8 cellular contexts compared by ENCODE assay signal in the genomic region with DNA sequence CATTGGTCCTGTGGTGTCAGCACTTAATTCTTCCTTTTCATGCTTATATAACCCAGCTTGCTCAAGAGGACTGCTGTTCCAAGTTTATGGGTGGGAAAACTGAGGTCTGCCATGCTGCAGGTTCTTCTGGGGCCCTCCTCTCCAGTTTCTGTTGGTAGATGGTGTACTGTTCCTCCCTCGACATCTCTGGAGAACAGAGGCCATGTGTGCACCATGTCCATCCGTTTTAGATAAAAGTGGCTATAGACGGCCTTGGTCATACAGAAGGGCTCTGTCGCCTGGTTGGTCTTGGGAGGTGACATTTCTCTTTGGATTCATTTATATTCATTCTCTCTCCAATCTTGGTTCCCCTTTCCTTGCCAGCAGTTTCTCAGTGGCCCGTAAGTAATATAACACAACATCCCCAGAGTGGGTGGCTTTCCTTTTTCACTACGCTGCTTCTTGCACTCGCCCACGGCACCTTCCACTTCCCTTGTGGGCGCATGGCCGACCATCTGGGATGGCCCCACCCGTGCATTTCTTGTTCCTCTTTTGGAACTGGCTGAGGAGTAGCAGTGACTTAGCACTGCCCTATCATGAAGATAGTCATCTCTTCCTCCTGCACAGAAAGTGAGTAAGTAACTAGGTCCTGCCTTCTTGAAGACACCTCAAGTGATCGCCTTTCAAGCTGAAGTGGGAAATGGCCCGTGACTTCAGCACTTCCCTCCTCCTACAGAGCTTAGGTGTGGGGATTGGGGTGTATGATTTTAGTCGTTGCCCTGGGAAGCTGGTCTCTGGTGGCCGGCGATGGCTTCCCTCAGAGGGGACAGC.
DNase-seq lines count a peak whose midpoint lies in the region; ATAC-seq, FAIRE-seq and TF ChIP-seq lines count a peak whose summit lies in the region.

No MANE protein-coding gene starts in this region.

- no peak overlapping the region for H3K4me3 Mint-ChIP-seq in central memory CD8-positive, alpha-beta T cell
- no peak overlapping the region for H3K4me3 Mint-ChIP-seq in endodermal cell

- 80 to 85% methylated on average over 16 of the region's 16 CpGs for WGBS in pancreas, 2 donors
- 91 to 94% methylated on average over 10 to 15 of the region's 16 CpGs for WGBS in endodermal cell (ENCODE audit: insufficient coverage in 1 of 2, insufficient read length in 1 of 2), 2 experiments

- intact Hi-C loops in pancreas (cut with DNase I): no loop called here

- H3K27me3 ChIP-seq in pancreas: no peaks in the 10 kb centered on the region
- no peaks in the 10 kb centered on the region for H3K27me3 ChIP-seq in endodermal cell (ENCODE audit: control insufficient read depth, insufficient read depth, low read length, poor library complexity, severe bottlenecking)

- peak; percentile 93 for ATAC-seq in GM21360 (IDR thresholded peaks at IDR 0.05; ENCODE audit: unreplicated experiment)
- ATAC-seq in HG03565 (IDR thresholded peaks at IDR 0.05; ENCODE audit: unreplicated experiment): peak; percentile 96
- ATAC-seq in central memory CD8-positive, alpha-beta T cell (replicated peaks; ENCODE audit: extremely low read depth, poor library complexity, severe bottlenecking): peak; percentile 68
- peak in 2 of 4 donors; percentile 47 to 58 for ATAC-seq in pancreas

- peaks cover 14 to 35% (median 29%) of the 10 kb centered on the region in 3 donors for H3K4me1 ChIP-seq in pancreas
- H3K4me1 ChIP-seq in endodermal cell (ENCODE audit: control insufficient read depth, insufficient read depth, low read length): no peaks in the 10 kb centered on the region

- H3K9me3 Mint-ChIP-seq in central memory CD8-positive, alpha-beta T cell: no peaks in the 10 kb centered on the region
- H3K9me3 Mint-ChIP-seq in endodermal cell: no peaks in the 10 kb centered on the region

- no peak for FAIRE-seq in pancreas (lab: Jason Lieb, UNC)

- DNase-seq in GM12864 (ENCODE audit: low read depth): peak; percentile 91
- DNase-seq in central memory CD8-positive, alpha-beta T cell (ENCODE audit: low spot score in 2 of 2): no peak
- peak in 1 of 6 donors; percentile 66 for DNase-seq in pancreas
- DNase-seq in NCI-H1105 treated with DMSO at 0.1 percent for 48 hours (lab: John Stamatoyannopoulos, UW): no peak
- no peak for DNase-seq in endodermal cell
- no peak for DNase-seq in SW 1271 (lab: John Stamatoyannopoulos, UW)

- peaks cover 9% of the 10 kb centered on the region for H3K36me3 Mint-ChIP-seq in central memory CD8-positive, alpha-beta T cell (ENCODE audit: insufficient read depth)
- H3K36me3 Mint-ChIP-seq in endodermal cell (ENCODE audit: low read depth): peaks cover 34% of the 10 kb centered on the region

- H3K9me3 ChIP-seq in pancreas: no peaks in the 10 kb centered on the region
- no peaks in the 10 kb centered on the region for H3K9me3 ChIP-seq in endodermal cell (ENCODE audit: control insufficient read depth, low read length)

- H3K27ac Mint-ChIP-seq in central memory CD8-positive, alpha-beta T cell (ENCODE audit: low read depth): peak overlapping the region; percentile 42
- H3K27ac Mint-ChIP-seq in endodermal cell: no peak overlapping the region

- H3K27me3 Mint-ChIP-seq in central memory CD8-positive, alpha-beta T cell: no peaks in the 10 kb centered on the region
- no peaks in the 10 kb centered on the region for H3K27me3 Mint-ChIP-seq in endodermal cell (ENCODE audit: insufficient read depth)

- TF ChIP-seq CTCF in GM12864 (IDR thresholded peaks at IDR 0.05; ENCODE audit: low read depth, low read length, missing control alignments) (no peak), pancreas (IDR thresholded peaks at IDR 0.05) (no peak), endodermal cell (conservative IDR thresholded peaks at IDR 0.05) (no peak)

- H3K36me3 ChIP-seq in pancreas (no peaks in the 10 kb centered on the region), endodermal cell (ENCODE audit: control insufficient read depth, insufficient read depth, low read length) (peaks cover 71% of the 10 kb centered on the region)

- H3K4me3 ChIP-seq in GM12864 (ENCODE audit: low read depth, low read length): no peak overlapping the region
- H3K4me3 ChIP-seq in pancreas: peak overlapping the region in 1 of 4 donors; percentile 11
- no peak overlapping the region for H3K4me3 ChIP-seq in endodermal cell (ENCODE audit: low read length)

- no peak overlapping the region for H3K9ac ChIP-seq in endodermal cell (ENCODE audit: extremely low read depth, low read length, poor library complexity, severe bottlenecking)

- H3K27ac ChIP-seq in pancreas (peak overlapping the region; percentile 9 to 88 (median 72)), endodermal cell (ENCODE audit: low read depth, low read length) (no peak overlapping the region)

- H3K4me1 Mint-ChIP-seq in central memory CD8-positive, alpha-beta T cell: peaks cover 30% of the 10 kb centered on the region
- H3K4me1 Mint-ChIP-seq in endodermal cell: no peaks in the 10 kb centered on the region
